Comparison of ENCODE assay signal across 1 cellular context in the genomic region with DNA sequence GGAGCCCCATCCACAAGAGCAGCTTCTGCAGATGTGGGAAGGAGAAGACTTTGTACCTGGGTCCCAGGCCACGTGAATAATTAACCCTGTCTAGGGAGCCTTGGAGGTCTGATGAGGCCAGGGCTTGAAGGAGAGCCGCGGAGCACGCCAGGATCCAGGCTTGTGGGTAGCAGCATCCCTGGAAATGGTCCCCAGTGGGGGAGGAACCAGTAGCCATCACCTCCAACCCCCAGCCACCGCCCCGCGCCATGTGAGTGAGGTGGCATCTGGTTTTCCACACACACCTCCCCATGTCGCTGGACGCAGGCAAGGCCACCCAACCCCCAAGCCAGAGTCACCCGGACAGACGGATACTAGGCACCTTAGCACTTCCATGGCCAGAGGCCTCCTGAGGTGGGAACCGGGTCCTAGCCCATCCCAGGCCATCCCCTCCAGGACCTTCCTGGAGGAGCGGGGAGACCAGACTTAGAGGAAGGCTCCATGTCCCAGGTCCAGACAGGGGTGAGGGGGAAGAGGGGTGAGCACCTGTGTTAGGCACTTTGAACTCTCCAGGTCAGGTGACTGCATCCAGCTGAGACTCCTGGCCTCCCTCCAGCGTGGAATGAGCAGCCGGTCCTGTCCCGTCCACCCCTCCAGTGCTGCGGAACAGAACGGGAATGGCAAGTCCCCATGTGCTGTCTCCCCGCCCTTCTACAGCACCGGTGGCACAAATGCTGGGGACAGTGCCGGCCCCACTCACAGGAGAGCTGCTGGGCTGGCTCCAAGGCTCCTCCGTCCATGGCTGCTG.
TF ChIP-seq lines count a peak whose summit lies in the region.

No MANE protein-coding gene starts in this region.

TF ChIP-seq in HepG2, 621 proteins besides CTCF, POLR2A, EP300 and RAD21 (continued from another document and continues in another):
- TF ChIP-seq, protein P1, sequence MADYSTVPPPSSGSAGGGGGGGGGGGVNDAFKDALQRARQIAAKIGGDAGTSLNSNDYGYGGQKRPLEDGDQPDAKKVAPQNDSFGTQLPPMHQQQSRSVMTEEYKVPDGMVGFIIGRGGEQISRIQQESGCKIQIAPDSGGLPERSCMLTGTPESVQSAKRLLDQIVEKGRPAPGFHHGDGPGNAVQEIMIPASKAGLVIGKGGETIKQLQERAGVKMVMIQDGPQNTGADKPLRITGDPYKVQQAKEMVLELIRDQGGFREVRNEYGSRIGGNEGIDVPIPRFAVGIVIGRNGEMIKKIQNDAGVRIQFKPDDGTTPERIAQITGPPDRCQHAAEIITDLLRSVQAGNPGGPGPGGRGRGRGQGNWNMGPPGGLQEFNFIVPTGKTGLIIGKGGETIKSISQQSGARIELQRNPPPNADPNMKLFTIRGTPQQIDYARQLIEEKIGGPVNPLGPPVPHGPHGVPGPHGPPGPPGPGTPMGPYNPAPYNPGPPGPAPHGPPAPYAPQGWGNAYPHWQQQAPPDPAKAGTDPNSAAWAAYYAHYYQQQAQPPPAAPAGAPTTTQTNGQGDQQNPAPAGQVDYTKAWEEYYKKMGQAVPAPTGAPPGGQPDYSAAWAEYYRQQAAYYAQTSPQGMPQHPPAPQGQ (CRISPR knock-in tag; IDR thresholded peaks at IDR 0.05; ENCODE audit: borderline replicate concordance) = no peak
- TF ChIP-seq KLF15 (CRISPR knock-in tag; IDR thresholded peaks at IDR 0.05; ENCODE audit: borderline replicate concordance) (no peak), ELF1 (CRISPR knock-in tag; IDR thresholded peaks at IDR 0.05) (no peak), CENPX (CRISPR knock-in tag; IDR thresholded peaks at IDR 0.05) (no peak), ZNF558 (CRISPR knock-in tag; IDR thresholded peaks at IDR 0.05; ENCODE audit: borderline replicate concordance) (no peak), NPAS2 (CRISPR knock-in tag; IDR thresholded peaks at IDR 0.05; ENCODE audit: borderline replicate concordance) (no peak), MXI1 (IDR thresholded peaks at IDR 0.05; ENCODE audit: borderline replicate concordance, low read depth, low read length) (0 out of 3 replicates have a peak, but pooled peaks have one; percentile 6), ZNF136 (CRISPR knock-in tag; IDR thresholded peaks at IDR 0.05; ENCODE audit: low read depth) (no peak), NCOA5 (CRISPR knock-in tag; IDR thresholded peaks at IDR 0.05) (no peak), POLR2G (IDR thresholded peaks at IDR 0.05; ENCODE audit: low read depth, low read length) (no peak), NCOR1 (IDR thresholded peaks at IDR 0.05; ENCODE audit: borderline replicate concordance, low read length) (no peak; the same call in 1 of the 2 replicates), HNF4G (IDR thresholded peaks at IDR 0.05; ENCODE audit: borderline replicate concordance, low read depth, low read length) (peak; percentile 54; the same call in 1 of the 2 replicates), HNF4G (CRISPR knock-in tag; IDR thresholded peaks at IDR 0.05; ENCODE audit: borderline replicate concordance, low read depth) (peak; percentile 49), SSRP1 (CRISPR knock-in tag; IDR thresholded peaks at IDR 0.05) (no peak), JUNB (CRISPR knock-in tag; IDR thresholded peaks at IDR 0.05; ENCODE audit: borderline replicate concordance) (no peak), ZBTB38 (CRISPR knock-in tag; IDR thresholded peaks at IDR 0.05) (no peak; the same call in 1 of the 2 replicates), RARA (CRISPR knock-in tag; IDR thresholded peaks at IDR 0.05) (peak; percentile 17; the same call in 1 of the 2 replicates), ATAD3A (CRISPR knock-in tag; IDR thresholded peaks at IDR 0.05) (no peak), HIVEP1 (CRISPR knock-in tag; IDR thresholded peaks at IDR 0.05) (no peak), RORA (CRISPR knock-in tag; IDR thresholded peaks at IDR 0.05) (no peak), ZNF775 (CRISPR knock-in tag; IDR thresholded peaks at IDR 0.05; ENCODE audit: borderline replicate concordance) (no peak), ZNF543 (CRISPR knock-in tag; IDR thresholded peaks at IDR 0.05) (no peak), TBX3 (IDR thresholded peaks at IDR 0.05; ENCODE audit: borderline replicate concordance) (no peak), ZNF501 (CRISPR knock-in tag; IDR thresholded peaks at IDR 0.05) (no peak), ZIK1 (CRISPR knock-in tag; IDR thresholded peaks at IDR 0.05; ENCODE audit: borderline replicate concordance, low read depth) (no peak), GATA4 (IDR thresholded peaks at IDR 0.05; ENCODE audit: borderline replicate concordance, low read depth) (no peak), ZBTB8A (CRISPR knock-in tag; IDR thresholded peaks at IDR 0.05; ENCODE audit: borderline replicate concordance, low read depth) (no peak), ZNF703 (CRISPR knock-in tag; IDR thresholded peaks at IDR 0.05; ENCODE audit: borderline replicate concordance) (no peak), ZNF776 (CRISPR knock-in tag; IDR thresholded peaks at IDR 0.05) (no peak), TARDBP (CRISPR knock-in tag; IDR thresholded peaks at IDR 0.05) (peak; percentile 47; the same call in 1 of the 2 replicates), ZNF724P (CRISPR knock-in tag; IDR thresholded peaks at IDR 0.05; ENCODE audit: borderline replicate concordance) (0 out of 2 replicates have a peak, but pooled peaks have one; percentile 36), HNF4A (CRISPR knock-in tag; IDR thresholded peaks at IDR 0.05) (peak; percentile 64), MAFK (conservative IDR thresholded peaks at IDR 0.05 in 1 of 2, IDR thresholded peaks at IDR 0.05 in 1 of 2; ENCODE audit: low read length in 2 of 2) (no peak)
- TF ChIP-seq, protein P2, sequence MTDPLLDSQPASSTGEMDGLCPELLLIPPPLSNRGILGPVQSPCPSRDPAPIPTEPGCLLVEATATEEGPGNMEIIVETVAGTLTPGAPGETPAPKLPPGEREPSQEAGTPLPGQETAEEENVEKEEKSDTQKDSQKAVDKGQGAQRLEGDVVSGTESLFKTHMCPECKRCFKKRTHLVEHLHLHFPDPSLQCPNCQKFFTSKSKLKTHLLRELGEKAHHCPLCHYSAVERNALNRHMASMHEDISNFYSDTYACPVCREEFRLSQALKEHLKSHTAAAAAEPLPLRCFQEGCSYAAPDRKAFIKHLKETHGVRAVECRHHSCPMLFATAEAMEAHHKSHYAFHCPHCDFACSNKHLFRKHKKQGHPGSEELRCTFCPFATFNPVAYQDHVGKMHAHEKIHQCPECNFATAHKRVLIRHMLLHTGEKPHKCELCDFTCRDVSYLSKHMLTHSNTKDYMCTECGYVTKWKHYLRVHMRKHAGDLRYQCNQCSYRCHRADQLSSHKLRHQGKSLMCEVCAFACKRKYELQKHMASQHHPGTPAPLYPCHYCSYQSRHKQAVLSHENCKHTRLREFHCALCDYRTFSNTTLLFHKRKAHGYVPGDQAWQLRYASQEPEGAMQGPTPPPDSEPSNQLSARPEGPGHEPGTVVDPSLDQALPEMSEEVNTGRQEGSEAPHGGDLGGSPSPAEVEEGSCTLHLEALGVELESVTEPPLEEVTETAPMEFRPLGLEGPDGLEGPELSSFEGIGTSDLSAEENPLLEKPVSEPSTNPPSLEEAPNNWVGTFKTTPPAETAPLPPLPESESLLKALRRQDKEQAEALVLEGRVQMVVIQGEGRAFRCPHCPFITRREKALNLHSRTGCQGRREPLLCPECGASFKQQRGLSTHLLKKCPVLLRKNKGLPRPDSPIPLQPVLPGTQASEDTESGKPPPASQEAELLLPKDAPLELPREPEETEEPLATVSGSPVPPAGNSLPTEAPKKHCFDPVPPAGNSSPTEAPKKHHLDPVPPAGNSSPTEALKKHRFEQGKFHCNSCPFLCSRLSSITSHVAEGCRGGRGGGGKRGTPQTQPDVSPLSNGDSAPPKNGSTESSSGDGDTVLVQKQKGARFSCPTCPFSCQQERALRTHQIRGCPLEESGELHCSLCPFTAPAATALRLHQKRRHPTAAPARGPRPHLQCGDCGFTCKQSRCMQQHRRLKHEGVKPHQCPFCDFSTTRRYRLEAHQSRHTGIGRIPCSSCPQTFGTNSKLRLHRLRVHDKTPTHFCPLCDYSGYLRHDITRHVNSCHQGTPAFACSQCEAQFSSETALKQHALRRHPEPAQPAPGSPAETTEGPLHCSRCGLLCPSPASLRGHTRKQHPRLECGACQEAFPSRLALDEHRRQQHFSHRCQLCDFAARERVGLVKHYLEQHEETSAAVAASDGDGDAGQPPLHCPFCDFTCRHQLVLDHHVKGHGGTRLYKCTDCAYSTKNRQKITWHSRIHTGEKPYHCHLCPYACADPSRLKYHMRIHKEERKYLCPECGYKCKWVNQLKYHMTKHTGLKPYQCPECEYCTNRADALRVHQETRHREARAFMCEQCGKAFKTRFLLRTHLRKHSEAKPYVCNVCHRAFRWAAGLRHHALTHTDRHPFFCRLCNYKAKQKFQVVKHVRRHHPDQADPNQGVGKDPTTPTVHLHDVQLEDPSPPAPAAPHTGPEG (CRISPR knock-in tag; IDR thresholded peaks at IDR 0.05) = no peak
- TF ChIP-seq, protein P3, sequence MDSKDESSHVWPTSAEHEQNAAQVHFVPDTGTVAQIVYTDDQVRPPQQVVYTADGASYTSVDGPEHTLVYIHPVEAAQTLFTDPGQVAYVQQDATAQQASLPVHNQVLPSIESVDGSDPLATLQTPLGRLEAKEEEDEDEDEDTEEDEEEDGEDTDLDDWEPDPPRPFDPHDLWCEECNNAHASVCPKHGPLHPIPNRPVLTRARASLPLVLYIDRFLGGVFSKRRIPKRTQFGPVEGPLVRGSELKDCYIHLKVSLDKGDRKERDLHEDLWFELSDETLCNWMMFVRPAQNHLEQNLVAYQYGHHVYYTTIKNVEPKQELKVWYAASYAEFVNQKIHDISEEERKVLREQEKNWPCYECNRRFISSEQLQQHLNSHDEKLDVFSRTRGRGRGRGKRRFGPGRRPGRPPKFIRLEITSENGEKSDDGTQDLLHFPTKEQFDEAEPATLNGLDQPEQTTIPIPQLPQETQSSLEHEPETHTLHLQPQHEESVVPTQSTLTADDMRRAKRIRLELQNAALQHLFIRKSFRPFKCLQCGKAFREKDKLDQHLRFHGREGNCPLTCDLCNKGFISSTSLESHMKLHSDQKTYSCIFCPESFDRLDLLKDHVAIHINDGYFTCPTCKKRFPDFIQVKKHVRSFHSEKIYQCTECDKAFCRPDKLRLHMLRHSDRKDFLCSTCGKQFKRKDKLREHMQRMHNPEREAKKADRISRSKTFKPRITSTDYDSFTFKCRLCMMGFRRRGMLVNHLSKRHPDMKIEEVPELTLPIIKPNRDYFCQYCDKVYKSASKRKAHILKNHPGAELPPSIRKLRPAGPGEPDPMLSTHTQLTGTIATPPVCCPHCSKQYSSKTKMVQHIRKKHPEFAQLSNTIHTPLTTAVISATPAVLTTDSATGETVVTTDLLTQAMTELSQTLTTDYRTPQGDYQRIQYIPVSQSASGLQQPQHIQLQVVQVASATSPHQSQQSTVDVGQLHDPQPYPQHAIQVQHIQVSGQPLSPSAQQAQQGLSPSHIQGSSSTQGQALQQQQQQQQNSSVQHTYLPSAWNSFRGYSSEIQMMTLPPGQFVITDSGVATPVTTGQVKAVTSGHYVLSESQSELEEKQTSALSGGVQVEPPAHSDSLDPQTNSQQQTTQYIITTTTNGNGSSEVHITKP (CRISPR knock-in tag; IDR thresholded peaks at IDR 0.05; ENCODE audit: low read depth) = peak; percentile 65; the same call in 1 of the 2 replicates
- TF ChIP-seq, protein P4, sequence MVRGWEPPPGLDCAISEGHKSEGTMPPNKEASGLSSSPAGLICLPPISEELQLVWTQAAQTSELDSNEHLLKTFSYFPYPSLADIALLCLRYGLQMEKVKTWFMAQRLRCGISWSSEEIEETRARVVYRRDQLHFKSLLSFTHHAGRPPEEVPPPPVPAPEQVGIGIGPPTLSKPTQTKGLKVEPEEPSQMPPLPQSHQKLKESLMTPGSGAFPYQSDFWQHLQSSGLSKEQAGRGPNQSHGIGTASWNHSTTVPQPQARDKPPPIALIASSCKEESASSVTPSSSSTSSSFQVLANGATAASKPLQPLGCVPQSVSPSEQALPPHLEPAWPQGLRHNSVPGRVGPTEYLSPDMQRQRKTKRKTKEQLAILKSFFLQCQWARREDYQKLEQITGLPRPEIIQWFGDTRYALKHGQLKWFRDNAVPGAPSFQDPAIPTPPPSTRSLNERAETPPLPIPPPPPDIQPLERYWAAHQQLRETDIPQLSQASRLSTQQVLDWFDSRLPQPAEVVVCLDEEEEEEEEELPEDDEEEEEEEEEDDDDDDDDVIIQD (CRISPR knock-in tag; IDR thresholded peaks at IDR 0.05; ENCODE audit: low read depth) = no peak
- TF ChIP-seq, protein P5, sequence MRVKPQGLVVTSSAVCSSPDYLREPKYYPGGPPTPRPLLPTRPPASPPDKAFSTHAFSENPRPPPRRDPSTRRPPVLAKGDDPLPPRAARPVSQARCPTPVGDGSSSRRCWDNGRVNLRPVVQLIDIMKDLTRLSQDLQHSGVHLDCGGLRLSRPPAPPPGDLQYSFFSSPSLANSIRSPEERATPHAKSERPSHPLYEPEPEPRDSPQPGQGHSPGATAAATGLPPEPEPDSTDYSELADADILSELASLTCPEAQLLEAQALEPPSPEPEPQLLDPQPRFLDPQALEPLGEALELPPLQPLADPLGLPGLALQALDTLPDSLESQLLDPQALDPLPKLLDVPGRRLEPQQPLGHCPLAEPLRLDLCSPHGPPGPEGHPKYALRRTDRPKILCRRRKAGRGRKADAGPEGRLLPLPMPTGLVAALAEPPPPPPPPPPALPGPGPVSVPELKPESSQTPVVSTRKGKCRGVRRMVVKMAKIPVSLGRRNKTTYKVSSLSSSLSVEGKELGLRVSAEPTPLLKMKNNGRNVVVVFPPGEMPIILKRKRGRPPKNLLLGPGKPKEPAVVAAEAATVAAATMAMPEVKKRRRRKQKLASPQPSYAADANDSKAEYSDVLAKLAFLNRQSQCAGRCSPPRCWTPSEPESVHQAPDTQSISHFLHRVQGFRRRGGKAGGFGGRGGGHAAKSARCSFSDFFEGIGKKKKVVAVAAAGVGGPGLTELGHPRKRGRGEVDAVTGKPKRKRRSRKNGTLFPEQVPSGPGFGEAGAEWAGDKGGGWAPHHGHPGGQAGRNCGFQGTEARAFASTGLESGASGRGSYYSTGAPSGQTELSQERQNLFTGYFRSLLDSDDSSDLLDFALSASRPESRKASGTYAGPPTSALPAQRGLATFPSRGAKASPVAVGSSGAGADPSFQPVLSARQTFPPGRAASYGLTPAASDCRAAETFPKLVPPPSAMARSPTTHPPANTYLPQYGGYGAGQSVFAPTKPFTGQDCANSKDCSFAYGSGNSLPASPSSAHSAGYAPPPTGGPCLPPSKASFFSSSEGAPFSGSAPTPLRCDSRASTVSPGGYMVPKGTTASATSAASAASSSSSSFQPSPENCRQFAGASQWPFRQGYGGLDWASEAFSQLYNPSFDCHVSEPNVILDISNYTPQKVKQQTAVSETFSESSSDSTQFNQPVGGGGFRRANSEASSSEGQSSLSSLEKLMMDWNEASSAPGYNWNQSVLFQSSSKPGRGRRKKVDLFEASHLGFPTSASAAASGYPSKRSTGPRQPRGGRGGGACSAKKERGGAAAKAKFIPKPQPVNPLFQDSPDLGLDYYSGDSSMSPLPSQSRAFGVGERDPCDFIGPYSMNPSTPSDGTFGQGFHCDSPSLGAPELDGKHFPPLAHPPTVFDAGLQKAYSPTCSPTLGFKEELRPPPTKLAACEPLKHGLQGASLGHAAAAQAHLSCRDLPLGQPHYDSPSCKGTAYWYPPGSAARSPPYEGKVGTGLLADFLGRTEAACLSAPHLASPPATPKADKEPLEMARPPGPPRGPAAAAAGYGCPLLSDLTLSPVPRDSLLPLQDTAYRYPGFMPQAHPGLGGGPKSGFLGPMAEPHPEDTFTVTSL (CRISPR knock-in tag; IDR thresholded peaks at IDR 0.05; ENCODE audit: borderline replicate concordance) = no peak
- TF ChIP-seq, protein P6, sequence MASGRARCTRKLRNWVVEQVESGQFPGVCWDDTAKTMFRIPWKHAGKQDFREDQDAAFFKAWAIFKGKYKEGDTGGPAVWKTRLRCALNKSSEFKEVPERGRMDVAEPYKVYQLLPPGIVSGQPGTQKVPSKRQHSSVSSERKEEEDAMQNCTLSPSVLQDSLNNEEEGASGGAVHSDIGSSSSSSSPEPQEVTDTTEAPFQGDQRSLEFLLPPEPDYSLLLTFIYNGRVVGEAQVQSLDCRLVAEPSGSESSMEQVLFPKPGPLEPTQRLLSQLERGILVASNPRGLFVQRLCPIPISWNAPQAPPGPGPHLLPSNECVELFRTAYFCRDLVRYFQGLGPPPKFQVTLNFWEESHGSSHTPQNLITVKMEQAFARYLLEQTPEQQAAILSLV (CRISPR knock-in tag; IDR thresholded peaks at IDR 0.05; ENCODE audit: borderline replicate concordance) = 0 out of 2 replicates have a peak, but pooled peaks have one; percentile 50
